ENCODE assay signal across 22 cellular contexts in genomic region chr17:33171931-33172330, GRCh38.
"Had no signal": no experiment of that assay in that cellular context is flagged by ENCODE, and none has a peak within 500 bp of the region (broad histone marks: within the 10 kb centered on the region; RNA-seq: fewer than 3 reads in every experiment).

No MANE protein-coding gene starts in this region.

- H3K9me3 ChIP-seq: MG63, SJSA1 had no signal

- H3K36me3 ChIP-seq: MG63, SJSA1 had no signal

- H3K27ac ChIP-seq: PC-9, SJSA1, SK-N-MC had no signal

- H3K4me2 ChIP-seq: PC-9 had no signal

- H3K4me3 ChIP-seq: MG63, PC-9, SJSA1, SK-N-MC had no signal

- FAIRE-seq: RCC 7860 had no signal

- H2AFZ ChIP-seq: PC-9 had no signal

- H3K27me3 ChIP-seq: MG63, SJSA1 had no signal

- H3K4me1 Mint-ChIP-seq: IgD-negative memory B cell had no signal

- H3K4me3 Mint-ChIP-seq: IgD-negative memory B cell had no signal

- H3K27ac Mint-ChIP-seq: IgD-negative memory B cell had no signal

- DNase-seq: KBM-7; MG63; NCI-H1092 treated with DMSO at 0.1 percent for 48 hours; NCI-H1436; NCI-H2029; NCI-H2081 treated with DMSO at 0.1 percent for 48 hours; NCI-H2171; NCI-H226; NCI-H446; NCI-H510A; NCI-H524 treated with DMSO at 0.1 percent for 48 hours; NCI-H69; NCI-H774; NK-92 treated with Interleukin-12 subunit alpha and Interleukin-12 subunit beta, amount 100 ng/mL, for 24 hours; PC-9; Right ventricle myocardium superior; RPMI8226; SIG-M5 had no signal

- H3K4me1 ChIP-seq: SJSA1 had no signal
